ENCODE assay signal across 23 cellular contexts in genomic region chr11:34959770-34960169, GRCh38. TPM values are rescaled to one million over a fixed set of nuclear protein-coding genes. Genes with fewer than 3 reads are reported as not detected.
DNase-seq lines count a peak whose midpoint lies in the region; ATAC-seq and TF ChIP-seq lines count a peak whose summit lies in the region.
"Had no signal": no experiment of that assay in that cellular context is flagged by ENCODE, and none has a peak within 500 bp of the region (broad histone marks: within the 10 kb centered on the region; RNA-seq: fewer than 3 reads in every experiment).

No MANE protein-coding gene starts in this region.

- POLR2A ChIA-PET in MCF 10A (lab: Yijun Ruan, JAX) (interaction anchor here (0.7 to 1.2 kb wide), 5 partner anchors 10 to 432 kb away, joined by 3 to 5 read pairs (median 4); no protein-coding TSS in a partner anchor), PC-3 (lab: Charles Lee; ENCODE audit: unreplicated experiment) (no interaction called here)

- CTCF ChIA-PET in MCF 10A (lab: Yijun Ruan, JAX) (interaction anchor here (0.6 to 1.0 kb wide), 3 partner anchors 16 to 688 kb away, joined by 3 to 5 read pairs (median 3); no protein-coding TSS in a partner anchor), PC-3 (lab: Charles Lee) (no interaction called here)

- H3K79me2 ChIP-seq in PC-3 (ENCODE audit: low read length) = no peaks in the 10 kb centered on the region

- no peak for TF ChIP-seq CTCF in MCF 10A (IDR thresholded peaks at IDR 0.05; ENCODE audit: unreplicated experiment)
- no peak for TF ChIP-seq CTCF in breast epithelium (IDR thresholded peaks at IDR 0.05)
- no peak for TF ChIP-seq CTCF in PC-3 (conservative IDR thresholded peaks at IDR 0.05; ENCODE audit: low read depth, low read length)
- no peak for TF ChIP-seq CTCF in osteocyte (IDR thresholded peaks at IDR 0.05)
- TF ChIP-seq CTCF in heart right ventricle (IDR thresholded peaks at IDR 0.05) = no peak

- H4K20me1 ChIP-seq in PC-3 (ENCODE audit: low read length) = no peaks in the 10 kb centered on the region

- no TSS peak for BruUV-seq in MCF 10A (replicated peaks; lab: Mats Ljungman, UMichigan)
- BruUV-seq in PC-3 (replicated peaks; lab: Mats Ljungman, UMichigan) = no TSS peak

- no peak for TF ChIP-seq POLR2A in breast epithelium (IDR thresholded peaks at IDR 0.05)

- H3K27ac ChIP-seq in breast epithelium (peak overlapping the region in 1 of 2 donors; percentile 2), PC-3 (ENCODE audit: low read length) (no peak overlapping the region), heart right ventricle (no peak overlapping the region)
- H3K27ac ChIP-seq: PC-9, SJSA1 had no signal

- no peaks in the 10 kb centered on the region for H3K27me3 ChIP-seq in breast epithelium
- H3K27me3 ChIP-seq in PC-3 (ENCODE audit: low read length) = no peaks in the 10 kb centered on the region
- H3K27me3 ChIP-seq in endocrine pancreas (ENCODE audit: control insufficient read depth, insufficient read depth, low read length) = no peaks in the 10 kb centered on the region
- H3K27me3 ChIP-seq in HAP-1 (ENCODE audit: low read depth) = no peaks in the 10 kb centered on the region
- no peaks in the 10 kb centered on the region for H3K27me3 ChIP-seq in heart right ventricle
- H3K27me3 ChIP-seq: MG63, SJSA1 had no signal

- H3K27ac Mint-ChIP-seq in MCF 10A (ENCODE audit: low read depth, unreplicated experiment) (peak overlapping the region; percentile 55), osteocyte (ENCODE audit: unreplicated experiment) (peak overlapping the region; percentile 36)
- H3K27ac Mint-ChIP-seq: CD8-positive, alpha-beta T cell had no signal

- no peak overlapping the region for H3K9ac ChIP-seq in PC-3 (ENCODE audit: low read length)
- H3K9ac ChIP-seq in endocrine pancreas (ENCODE audit: control insufficient read depth, insufficient read depth, low read length) = no peak overlapping the region

- ATAC-seq in PC-3 = peak; percentile 31; the same call in 1 of the 2 replicates
- no peak for ATAC-seq in heart right ventricle
- ATAC-seq in GM21526 (IDR thresholded peaks at IDR 0.05; ENCODE audit: low FRiP score, unreplicated experiment) = no peak
- ATAC-seq: CD8-positive, alpha-beta T cell; GM12878 had no signal

- H3K4me3 Mint-ChIP-seq in MCF 10A (ENCODE audit: unreplicated experiment) = no peak overlapping the region
- no peak overlapping the region for H3K4me3 Mint-ChIP-seq in osteocyte (ENCODE audit: unreplicated experiment)
- H3K4me3 Mint-ChIP-seq: CD8-positive, alpha-beta T cell had no signal

- H3K4me1 Mint-ChIP-seq in MCF 10A (ENCODE audit: insufficient read depth, unreplicated experiment) = peaks cover 5% of the 10 kb centered on the region
- peaks cover 23% of the 10 kb centered on the region for H3K4me1 Mint-ChIP-seq in osteocyte (ENCODE audit: unreplicated experiment)

- H3F3A ChIP-seq in PC-3 (ENCODE audit: low read length, unreplicated experiment) = no peaks in the 10 kb centered on the region

- peaks cover 37% of the 10 kb centered on the region for H3K36me3 Mint-ChIP-seq in MCF 10A (ENCODE audit: insufficient read depth, unreplicated experiment)
- H3K36me3 Mint-ChIP-seq in osteocyte (ENCODE audit: unreplicated experiment) = peaks cover 20% of the 10 kb centered on the region

- DNase-seq in MCF 10A (ENCODE audit: unreplicated experiment) (no peak), breast epithelium (ENCODE audit: low spot score in 2 of 2) (no peak), PC-3 (peak; percentile 7), osteocyte (ENCODE audit: extremely low spot score, unreplicated experiment) (no peak), HAP-1 (ENCODE audit: low spot score in 2 of 2) (no peak), heart right ventricle (no peak)
- DNase-seq: Caco-2; CD8-positive, alpha-beta T cell; DMS 273 treated with DMSO at 0.1 percent for 48 hours; DMS79; EL; GDM1; KBM-7; MG63; NCI-H1436 treated with DMSO at 0.1 percent for 48 hours; NCI-H187 treated with DMSO at 0.1 percent for 48 hours; NCI-H524; PC-9; RPMI8226 had no signal

- 94 to 95% methylated on average over 1 of the region's 1 CpG for WGBS in heart right ventricle, 2 donors

- H3K27me3 Mint-ChIP-seq in MCF 10A (ENCODE audit: insufficient read depth, unreplicated experiment) (no peaks in the 10 kb centered on the region), osteocyte (ENCODE audit: unreplicated experiment) (no peaks in the 10 kb centered on the region)

- no peak overlapping the region for H2AFZ ChIP-seq in PC-3 (ENCODE audit: low read length)
- H2AFZ ChIP-seq: PC-9 had no signal

- no peaks in the 10 kb centered on the region for H3K36me3 ChIP-seq in breast epithelium
- H3K36me3 ChIP-seq in PC-3 (ENCODE audit: low read depth, low read length) = no peaks in the 10 kb centered on the region
- H3K36me3 ChIP-seq in endocrine pancreas (ENCODE audit: control insufficient read depth, insufficient read depth, low read length) = no peaks in the 10 kb centered on the region
- no peaks in the 10 kb centered on the region; the same call in none of the 2 replicates for H3K36me3 ChIP-seq in HAP-1 (replicated peaks)
- H3K36me3 ChIP-seq in heart right ventricle = peaks cover 0 to 53% (median 4%) of the 10 kb centered on the region in 9 donors

- H3K4me2 ChIP-seq in PC-3 (ENCODE audit: low read length) = no peak overlapping the region
- H3K4me2 ChIP-seq: PC-9 had no signal

- intact Hi-C loops in MCF 10A (cut with micrococcal nuclease) = no loop called here
- intact Hi-C loops in breast epithelium (cut with DNase I; ENCODE audit: low total_unique reads) = loop anchor here (10.0 kb wide), 1 partner anchor 495 kb away; no protein-coding TSS in a partner anchor
- intact Hi-C loops in PC-3 (cut with micrococcal nuclease) = no loop called here
- intact Hi-C loops in heart right ventricle (cut with DNase I) = no loop called here

- H3K4me1 ChIP-seq in breast epithelium = no peaks in the 10 kb centered on the region
- H3K4me1 ChIP-seq in PC-3 (ENCODE audit: insufficient read depth, low read length) = no peaks in the 10 kb centered on the region
- peaks cover 32% of the 10 kb centered on the region for H3K4me1 ChIP-seq in endocrine pancreas (ENCODE audit: control insufficient read depth, insufficient read depth, low read length)
- H3K4me1 ChIP-seq in HAP-1 = peaks cover 6% of the 10 kb centered on the region; the same call in 1 of the 2 replicates
- peaks cover 0 to 20% (median 4%) of the 10 kb centered on the region in 9 donors for H3K4me1 ChIP-seq in heart right ventricle
- H3K4me1 ChIP-seq: Caco-2, SJSA1 had no signal

- H3K9me3 Mint-ChIP-seq in MCF 10A (ENCODE audit: unreplicated experiment) (no peaks in the 10 kb centered on the region), osteocyte (ENCODE audit: unreplicated experiment) (no peaks in the 10 kb centered on the region)
- H3K9me3 Mint-ChIP-seq: CD8-positive, alpha-beta T cell had no signal

- H3K4me3 ChIP-seq in breast epithelium (no peak overlapping the region), PC-3 (ENCODE audit: low read length) (no peak overlapping the region), endocrine pancreas (ENCODE audit: control insufficient read depth, insufficient read depth, low read length) (peak overlapping the region; percentile 61), HAP-1 (no peak overlapping the region), heart right ventricle (no peak overlapping the region)
- H3K4me3 ChIP-seq: GM12878, MG63, PC-9, SJSA1 had no signal

- no peaks in the 10 kb centered on the region for H3K9me3 ChIP-seq in breast epithelium
- no peaks in the 10 kb centered on the region for H3K9me3 ChIP-seq in PC-3 (ENCODE audit: low read length)
- H3K9me3 ChIP-seq in endocrine pancreas (ENCODE audit: control insufficient read depth, low read length) = no peaks in the 10 kb centered on the region
- H3K9me3 ChIP-seq in HAP-1 = no peaks in the 10 kb centered on the region
- no peaks in the 10 kb centered on the region for H3K9me3 ChIP-seq in heart right ventricle
- H3K9me3 ChIP-seq: Caco-2, MG63, SJSA1 had no signal

- H3K9me2 ChIP-seq in PC-3 (replicated peaks; ENCODE audit: low read length) = no peaks in the 10 kb centered on the region

- in situ Hi-C loops in HAP-1 (cut with MboI; ENCODE audit: low sequenced_read_pairs) = no loop called here

RNA-seq across cellular contexts. Expression of gene PDHX, which starts 43.4 kb away (rescaled TPM):
- total RNA-seq in MCF 10A (2022) = 35.5 and 35.9 TPM in 2 replicates
- total RNA-seq in breast epithelium = 10 to 100 TPM; 32.1 to 42.7 (median 41.6) TPM
- 20.3 and 22.7 TPM in 2 replicates for total RNA-seq in PC-3 (2014; rRNA removed)
- 27.0 and 34.6 TPM in 2 replicates for total RNA-seq in osteocyte
- 100 to 1,000 TPM; 108 to 203 (median 177) TPM for total RNA-seq in heart right ventricle
- polyA plus RNA-seq in heart right ventricle = 10 to 100 TPM; 52.7 to 58.4 TPM

RNA-seq across cellular contexts. Expression of gene APIP, which starts 43.6 kb away (rescaled TPM):
- 32.4 and 36.9 TPM in 2 replicates for total RNA-seq in MCF 10A (2022)
- total RNA-seq in breast epithelium = 10 to 100 TPM; 27.7 to 46.4 (median 29.8) TPM
- total RNA-seq in PC-3 (2014; rRNA removed) = 30.5 and 35.3 TPM in 2 replicates
- total RNA-seq in osteocyte = 19.2 and 21.3 TPM in 2 replicates
- 10 to 100 TPM; 22.8 to 34.9 (median 31.1) TPM for total RNA-seq in heart right ventricle
- 10 to 100 TPM; 17.2 to 21.3 TPM for polyA plus RNA-seq in heart right ventricle
